ENCODE assay signal across 8 cellular contexts in genomic region chr16:71526111-71526998, GRCh38. TPM values are rescaled to one million over a fixed set of nuclear protein-coding genes. Genes with fewer than 3 reads are reported as not detected.
DNase-seq lines count a peak whose midpoint lies in the region; TF ChIP-seq lines count a peak whose summit lies in the region.

TSS of gene CHST4 (plus strand) at chr16:71526426. CDS start at chr16:71536678, 10,252 bp downstream.

- H3K27ac Mint-ChIP-seq in Caco-2 (ENCODE audit: unreplicated experiment): no peak within 1 kb of the TSS

- CTCF ChIA-PET in PC-9 (lab: Charles Lee): interaction anchor here (0.6 to 1.9 kb wide), 7 partner anchors 12 to 238 kb away, joined by 3 to 7 read pairs (median 4); no protein-coding TSS in a partner anchor
- CTCF ChIA-PET in Caco-2 (lab: Charles Lee): interaction anchor here (0.7 kb wide), 1 partner anchor 27 kb away, joined by 4 read pairs; no protein-coding TSS in a partner anchor

- H3K36me3 Mint-ChIP-seq in Caco-2 (ENCODE audit: insufficient read depth, unreplicated experiment): no peaks in the 10 kb centered on the region

- peak within 1 kb of the TSS; percentile 83 for H3K4me2 ChIP-seq in PC-9

- H3K4me3 ChIP-seq in PC-9: peak within 1 kb of the TSS; percentile 47
- H3K4me3 ChIP-seq in Caco-2 (ENCODE audit: low read depth, low read length): no peak within 1 kb of the TSS
- H3K4me3 ChIP-seq in vagina: no peak within 1 kb of the TSS
- no peak within 1 kb of the TSS for H3K4me3 ChIP-seq in BE2C (ENCODE audit: low read depth, low read length)

- no peaks in the 10 kb centered on the region for H3K36me3 ChIP-seq in PC-9 (ENCODE audit: low read depth)
- H3K36me3 ChIP-seq in Caco-2 (ENCODE audit: control insufficient read depth, insufficient read depth, low read length): no peaks in the 10 kb centered on the region
- no peaks in the 10 kb centered on the region for H3K36me3 ChIP-seq in vagina
- H3K36me3 ChIP-seq in BE2C: no peaks in the 10 kb centered on the region

- H3K4me1 ChIP-seq in PC-9 (replicated peaks; ENCODE audit: insufficient read depth) (peaks cover 47% of the 10 kb centered on the region), Caco-2 (no peaks in the 10 kb centered on the region), vagina (peaks cover 9% of the 10 kb centered on the region), BE2C (no peaks in the 10 kb centered on the region)

- H3K9me2 ChIP-seq in PC-9 (ENCODE audit: insufficient read depth): no peaks in the 10 kb centered on the region

- H3K27me3 ChIP-seq in PC-9 (ENCODE audit: insufficient read depth, low read depth) (no peaks in the 10 kb centered on the region), Caco-2 (replicated peaks; ENCODE audit: control insufficient read depth, insufficient read depth, low read length) (no peaks in the 10 kb centered on the region), vagina (no peaks in the 10 kb centered on the region), BE2C (peaks cover 72% of the 10 kb centered on the region)

- H3K4me1 Mint-ChIP-seq in Caco-2 (ENCODE audit: low read depth, unreplicated experiment): no peaks in the 10 kb centered on the region

- H2AFZ ChIP-seq in PC-9: peak within 1 kb of the TSS; percentile 72

- intact Hi-C loops in PC-9 (cut with micrococcal nuclease; ENCODE audit: unreplicated experiment): no loop called here
- intact Hi-C loops in Caco-2 (cut with micrococcal nuclease; ENCODE audit: unreplicated experiment): no loop called here
- intact Hi-C loops in vagina (cut with DNase I): no loop called here

- POLR2A ChIA-PET in PC-9 (lab: Charles Lee; ENCODE audit: unreplicated experiment) (interaction anchor here (0.5 to 1.1 kb wide), 7 partner anchors 13 to 142 kb away, joined by 3 to 6 read pairs (median 3); no protein-coding TSS in a partner anchor), Caco-2 (lab: Charles Lee) (no interaction called here)

- TF ChIP-seq CTCF in PC-9 (conservative IDR thresholded peaks at IDR 0.05) (no peak), Caco-2 (IDR thresholded peaks at IDR 0.05; ENCODE audit: insufficient read depth in 1 of 2, low read depth in 1 of 2, low read length in 1 of 2, severe bottlenecking in 1 of 2, unreplicated experiment in 1 of 2) (no peak), vagina (IDR thresholded peaks at IDR 0.05) (no peak), BE2C (IDR thresholded peaks at IDR 0.05; ENCODE audit: low read depth, low read length) (no peak)

- peak; percentile 3 for DNase-seq in stimulated activated CD4-positive, alpha-beta T cell treated with anti-CD3 and anti-CD28 coated beads, Interleukin-15, amount 100 ng/mL, for 24 hours
- DNase-seq in stimulated activated CD4-positive, alpha-beta T cell treated with anti-CD3 and anti-CD28 coated beads, Interleukin-4, amount 100 ng/mL, for 1 hour: no peak
- peak; percentile 78 to 94 for DNase-seq in PC-9
- peak; percentile 43 for DNase-seq in hepatic stellate cell (ENCODE audit: low spot score)
- DNase-seq in Caco-2: no peak
- DNase-seq in T-helper 2 cell: no peak
- DNase-seq in vagina (ENCODE audit: extremely low spot score in 2 of 2): no peak
- DNase-seq in BE2C: no peak

- no peak within 1 kb of the TSS for H3K4me3 Mint-ChIP-seq in Caco-2 (ENCODE audit: unreplicated experiment)

- no peaks in the 10 kb centered on the region for H4K20me1 ChIP-seq in PC-9 (ENCODE audit: insufficient read depth)

- TF ChIP-seq POLR2A in vagina (IDR thresholded peaks at IDR 0.05): no peak

- H3K27ac ChIP-seq in PC-9 (peak within 1 kb of the TSS; percentile 73), vagina (no peak within 1 kb of the TSS)

- H3F3A ChIP-seq in PC-9 (ENCODE audit: insufficient read depth, low read depth): peaks cover 38% of the 10 kb centered on the region

- peaks cover 21% of the 10 kb centered on the region for H3K27me3 Mint-ChIP-seq in Caco-2 (ENCODE audit: insufficient read depth, unreplicated experiment)

- H3K9me3 ChIP-seq in PC-9 (ENCODE audit: insufficient read depth, low read depth): no peaks in the 10 kb centered on the region
- H3K9me3 ChIP-seq in Caco-2: no peaks in the 10 kb centered on the region
- no peaks in the 10 kb centered on the region for H3K9me3 ChIP-seq in vagina
- H3K9me3 ChIP-seq in BE2C: no peaks in the 10 kb centered on the region

- 0 out of 2 replicates have a peak, but pooled peaks cover 2% of the 10 kb centered on the region for H3K79me2 ChIP-seq in PC-9 (ENCODE audit: low read depth)

- BruUV-seq in PC-9 (replicated peaks; lab: Mats Ljungman, UMichigan) (TSS peak; percentile 66), Caco-2 (replicated peaks; lab: Mats Ljungman, UMichigan) (no TSS peak)

- no peaks in the 10 kb centered on the region for H3K9me3 Mint-ChIP-seq in Caco-2 (ENCODE audit: unreplicated experiment)

RNA-seq across cellular contexts. Expression of gene CHST4, which starts in this region (rescaled TPM):
- total RNA-seq in PC-9 (2021) (2.4 and 3.1 TPM in 2 replicates), Caco-2 (2022) (not detected in 2 replicates), vagina (not detected)
- polyA plus RNA-seq in BE2C (2012; ENCODE audit: insufficient read depth, insufficient read length, low read depth): not detected

Comparison
In these comparisons a context has a peak if more than half of its experiments do, and no peak if none do; other contexts are left out.
1. DNase-seq: peak in stimulated activated CD4-positive, alpha-beta T cell treated with anti-CD3 and anti-CD28 coated beads, Interleukin-15, amount 100 ng/mL, for 24 hours (single experiment), PC-9 (2 of 2) and hepatic stellate cell (single experiment); none in stimulated activated CD4-positive, alpha-beta T cell treated with anti-CD3 and anti-CD28 coated beads, Interleukin-4, amount 100 ng/mL, for 1 hour (single experiment), Caco-2 (0 of 2), T-helper 2 cell (0 of 5), vagina (0 of 2) and BE2C (single experiment).